21 cellular contexts compared by ENCODE assay signal in genomic region chrX:150773634-150774033, GRCh38.
DNase-seq lines count a peak whose midpoint lies in the region; ATAC-seq, FAIRE-seq and TF ChIP-seq lines count a peak whose summit lies in the region.
"Had no signal": no experiment of that assay in that cellular context is flagged by ENCODE, and none has a peak within 500 bp of the region (broad histone marks: within the 10 kb centered on the region; RNA-seq: fewer than 3 reads in every experiment).

No MANE protein-coding gene starts in this region.

- FAIRE-seq in HepG2 (lab: Jason Lieb, UNC): no peak
- FAIRE-seq: GM12878, H54 had no signal

- CTCF ChIA-PET in HepG2 (lab: Yijun Ruan, JAX; ENCODE audit: low intra/inter-chr PET ratio, low total read pairs): interaction anchor here (0.9 kb wide), 1 partner anchor 309 kb away, joined by 3 read pairs; no protein-coding TSS in a partner anchor

- H3K79me2 ChIP-seq in HepG2 (ENCODE audit: insufficient read depth, low read length): no peaks in the 10 kb centered on the region

- intact Hi-C loops in HepG2 (cut with micrococcal nuclease; ENCODE audit: unreplicated experiment): loop anchor here (5.0 kb wide), 1 partner anchor 229 kb away; no protein-coding TSS in a partner anchor
- intact Hi-C loops in colonic mucosa (cut with DNase I): loop anchor here (5.0 kb wide), 1 partner anchor 229 kb away; no protein-coding TSS in a partner anchor

- in situ Hi-C loops in HepG2 (cut with HindIII; ENCODE audit: extremely low pct_ligation_motif_present, low pct_unique_long_range_greater_than_20kb): loop anchor here (5.0 to 10.0 kb wide), 2 partner anchors 231 to 309 kb away; no protein-coding TSS in a partner anchor

- H4K20me1 ChIP-seq in HepG2 (ENCODE audit: insufficient read depth, low read length): no peaks in the 10 kb centered on the region
- H4K20me1 ChIP-seq: BLaER1 had no signal

- H3K4me2 ChIP-seq in HepG2 (ENCODE audit: low read depth, low read length): no peak overlapping the region
- H3K4me2 ChIP-seq: BLaER1 had no signal

- TF ChIP-seq CTCF in liver (IDR thresholded peaks at IDR 0.05; ENCODE audit: low read depth, low read length, missing input control) (no peak), HepG2 (CRISPR knock-in tag; IDR thresholded peaks at IDR 0.05) (no peak), colonic mucosa (IDR thresholded peaks at IDR 0.05) (no peak)

- ATAC-seq in HepG2 (no peak), left lobe of liver (peak; percentile 71), GM19035 (IDR thresholded peaks at IDR 0.05; ENCODE audit: unreplicated experiment) (no peak), GM21526 (IDR thresholded peaks at IDR 0.05; ENCODE audit: low FRiP score, unreplicated experiment) (no peak)
- ATAC-seq: CD8-positive, alpha-beta T cell; GM12878 had no signal

- DNase-seq in HepG2 (ENCODE audit: low spot score) (no peak), colonic mucosa (peak; percentile 11), left lobe of liver (ENCODE audit: low spot score) (peak; percentile 49), hippocampal formation (lab: John Stamatoyannopoulos, UW) (no peak)
- DNase-seq: Caco-2; CD4-positive, CD25-positive, alpha-beta regulatory T cell; CD8-positive, alpha-beta T cell; DMS153; DND-41; EL; GDM1; GOT3; HFFc6 had no signal

- 31% methylated on average over 4 of the region's 4 CpGs for WGBS in liver
- 67% methylated on average over 4 of the region's 4 CpGs for WGBS in HepG2 (ENCODE audit: low lambda C conversion rate)

- H3K4me3 ChIP-seq in liver (ENCODE audit: low read depth in 1 of 3, low read length in 3 of 3) (no peak overlapping the region), HepG2 (replicated peaks in 1 of 3; ENCODE audit: insufficient read depth in 1 of 3, low read depth in 2 of 3, low read length in 3 of 3) (no peak overlapping the region), colonic mucosa (no peak overlapping the region)
- H3K4me3 ChIP-seq: BLaER1, GM12878, HAP-1 had no signal

- H2AFZ ChIP-seq in HepG2 (ENCODE audit: low read length): no peak overlapping the region

- H3K4me1 ChIP-seq in liver (ENCODE audit: control insufficient read depth in 4 of 4, insufficient read depth in 4 of 4, low read length in 3 of 4): peaks cover 0 to 5% (median 1%) of the 10 kb centered on the region in 4 donors
- H3K4me1 ChIP-seq in HepG2 (ENCODE audit: insufficient read depth, low read length): no peaks in the 10 kb centered on the region
- H3K4me1 ChIP-seq in colonic mucosa: no peaks in the 10 kb centered on the region
- H3K4me1 ChIP-seq: BLaER1, Caco-2, HAP-1 had no signal

- no peak for TF ChIP-seq POLR2A in HepG2 (IDR thresholded peaks at IDR 0.05; ENCODE audit: insufficient read depth in 1 of 2, low read depth in 2 of 2, low read length in 2 of 2)

- H3K36me3 ChIP-seq in liver (ENCODE audit: control insufficient read depth in 4 of 4, insufficient read depth in 3 of 4, low read depth in 1 of 4, low read length in 3 of 4): peaks cover 0 to 4% (median 1%) of the 10 kb centered on the region in 4 donors
- H3K36me3 ChIP-seq in HepG2 (replicated peaks in 1 of 2; ENCODE audit: control insufficient read depth in 1 of 2, insufficient read depth in 2 of 2, low read length in 2 of 2): no peaks in the 10 kb centered on the region
- no peaks in the 10 kb centered on the region for H3K36me3 ChIP-seq in colonic mucosa

- H3K27me3 ChIP-seq in liver (ENCODE audit: control insufficient read depth in 4 of 4, insufficient read depth in 4 of 4, low read length in 3 of 4) (no peaks in the 10 kb centered on the region), HepG2 (ENCODE audit: control insufficient read depth in 1 of 2, insufficient read depth in 2 of 2, low read length in 2 of 2) (no peaks in the 10 kb centered on the region), colonic mucosa (no peaks in the 10 kb centered on the region)

- TF ChIP-seq EP300 in HepG2 (IDR thresholded peaks at IDR 0.05; ENCODE audit: low read depth in 2 of 2, low read length in 2 of 2) (no peak), HepG2 (CRISPR knock-in tag; IDR thresholded peaks at IDR 0.05; ENCODE audit: borderline replicate concordance) (no peak)

- no peaks in the 10 kb centered on the region for H3K9me3 ChIP-seq in liver (ENCODE audit: control insufficient read depth in 4 of 4, low read length in 3 of 4)
- H3K9me3 ChIP-seq in HepG2 (ENCODE audit: low read length): no peaks in the 10 kb centered on the region
- no peaks in the 10 kb centered on the region for H3K9me3 ChIP-seq in colonic mucosa
- H3K9me3 ChIP-seq: BLaER1, Caco-2, HAP-1 had no signal

- BruUV-seq in HepG2 (replicated peaks; lab: Mats Ljungman, UMichigan): no TSS peak

- TF ChIP-seq RAD21 in liver (IDR thresholded peaks at IDR 0.05): peak; percentile 44 to 51
- TF ChIP-seq RAD21 in HepG2 (CRISPR knock-in tag; IDR thresholded peaks at IDR 0.05): no peak

- H3K9ac ChIP-seq in liver (ENCODE audit: low read depth in 1 of 2, low read length in 2 of 2): no peak overlapping the region
- no peak overlapping the region for H3K9ac ChIP-seq in HepG2 (ENCODE audit: insufficient read depth, low read depth, low read length)
- no peak overlapping the region for H3K9ac ChIP-seq in colonic mucosa (ENCODE audit: low read depth in 2 of 2, low read length in 2 of 2)
- H3K9ac ChIP-seq: BLaER1 had no signal

- POLR2A ChIA-PET in HepG2 (lab: Yijun Ruan, JAX): no interaction called here

- H3K27ac ChIP-seq in liver (ENCODE audit: low read depth in 1 of 2, low read length in 2 of 2): peak overlapping the region in 1 of 2 donors; percentile 61
- no peak overlapping the region for H3K27ac ChIP-seq in HepG2 (ENCODE audit: extremely low read length, insufficient read depth, low read length)
- H3K27ac ChIP-seq in colonic mucosa: no peak overlapping the region
- H3K27ac ChIP-seq: BLaER1, C4-2B had no signal

TF ChIP-seq in liver, 16 proteins besides CTCF, POLR2A, EP300 and RAD21 (continues in another document):
- TF ChIP-seq HNF4G (IDR thresholded peaks at IDR 0.05) (no peak), YY1 (IDR thresholded peaks at IDR 0.05) (peak; percentile 28), NR2F2 (IDR thresholded peaks at IDR 0.05) (no peak), REST (IDR thresholded peaks at IDR 0.05) (no peak), MAX (IDR thresholded peaks at IDR 0.05) (no peak), RXRA (IDR thresholded peaks at IDR 0.05) (peak; percentile 84 to 94)

TF ChIP-seq in HepG2, 621 proteins besides CTCF, POLR2A, EP300 and RAD21 (continues in another document):
- no peak for TF ChIP-seq ATF7-NPFF (CRISPR knock-in tag; IDR thresholded peaks at IDR 0.05; ENCODE audit: low read depth)
- TF ChIP-seq FOXP1 (IDR thresholded peaks at IDR 0.05): no peak
- no peak for TF ChIP-seq FOXP1 (CRISPR knock-in tag; IDR thresholded peaks at IDR 0.05)
- no peak for TF ChIP-seq BCL3 (CRISPR knock-in tag; IDR thresholded peaks at IDR 0.05)
- TF ChIP-seq PAX8 (CRISPR knock-in tag; IDR thresholded peaks at IDR 0.05; ENCODE audit: borderline replicate concordance): no peak
- no peak for TF ChIP-seq KAT8 (CRISPR knock-in tag; IDR thresholded peaks at IDR 0.05)
- TF ChIP-seq PLSCR1 (CRISPR knock-in tag; IDR thresholded peaks at IDR 0.05; ENCODE audit: borderline replicate concordance): no peak
- TF ChIP-seq U2AF2 (IDR thresholded peaks at IDR 0.05; ENCODE audit: low read depth, low read length): no peak
- TF ChIP-seq RNF219 (CRISPR knock-in tag; IDR thresholded peaks at IDR 0.05): no peak
- TF ChIP-seq ZNF460 (CRISPR knock-in tag; IDR thresholded peaks at IDR 0.05; ENCODE audit: borderline replicate concordance): no peak
- TF ChIP-seq NFYB (CRISPR knock-in tag; IDR thresholded peaks at IDR 0.05): no peak
- no peak for TF ChIP-seq FOXK2 (IDR thresholded peaks at IDR 0.05)
- TF ChIP-seq GATAD2A (CRISPR knock-in tag; IDR thresholded peaks at IDR 0.05): no peak
- no peak for TF ChIP-seq ZNF607 (CRISPR knock-in tag; IDR thresholded peaks at IDR 0.05; ENCODE audit: borderline replicate concordance)

Comparison
In these comparisons a context has a peak if more than half of its experiments do, and no peak if none do; other contexts are left out.
1. DNase-seq: peak in colonic mucosa (single experiment) and left lobe of liver (single experiment); none in HepG2 (single experiment) and hippocampal formation (0 of 2).